8 cellular contexts compared by ENCODE assay signal in the genomic region with DNA sequence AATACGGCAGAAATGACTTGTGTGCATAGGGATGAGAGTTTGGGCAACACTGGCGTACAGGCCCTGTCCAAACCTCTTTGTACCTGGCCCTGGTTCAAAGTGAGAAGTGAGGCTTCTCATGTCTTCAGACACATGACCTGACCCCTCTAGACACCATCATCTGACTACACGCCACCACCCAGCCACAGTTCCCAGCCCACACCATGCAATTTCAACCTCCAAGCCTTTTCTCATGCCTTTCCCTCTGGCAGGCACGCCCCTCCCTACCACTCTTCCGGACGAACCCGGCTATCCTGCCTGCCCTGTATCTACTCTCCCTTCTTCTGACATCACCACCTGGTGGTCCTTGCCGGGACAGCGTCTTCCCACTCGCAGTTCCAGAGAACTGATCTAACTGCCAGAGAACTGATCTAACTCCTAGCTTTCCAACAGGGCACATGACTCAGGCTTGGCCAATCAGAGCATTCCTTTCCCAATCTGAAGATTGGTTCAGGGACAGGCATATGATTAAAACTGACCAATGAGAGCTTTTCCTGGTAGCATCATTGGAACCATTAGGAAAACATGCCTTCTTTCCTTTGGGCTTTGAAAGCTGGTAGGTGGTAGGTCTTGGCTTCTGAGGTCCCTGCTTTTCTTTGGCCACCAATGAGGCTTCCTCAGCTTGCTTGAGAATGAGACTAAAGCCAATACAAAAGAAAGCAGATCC. TPM values are rescaled to one million over a fixed set of nuclear protein-coding genes. Genes with fewer than 3 reads are reported as not detected.
A peak's percentile ranks its signal among the peaks of the same experiment; 100 is the strongest.
DNase-seq lines count a peak whose midpoint lies in the region; ATAC-seq and TF ChIP-seq lines count a peak whose summit lies in the region.

No MANE protein-coding gene starts in this region.

- H3K36me3 Mint-ChIP-seq in neural crest cell (ENCODE audit: low read depth) = no peaks in the 10 kb centered on the region

- no peak overlapping the region for H3K4me3 Mint-ChIP-seq in neural crest cell

- H3K27me3 Mint-ChIP-seq in neural crest cell (ENCODE audit: low read depth) = no peaks in the 10 kb centered on the region

- no peaks in the 10 kb centered on the region for H3K4me1 Mint-ChIP-seq in neural crest cell

- TF ChIP-seq CTCF in neural crest cell (conservative IDR thresholded peaks at IDR 0.05) = peak; percentile 68

- H3K27ac Mint-ChIP-seq in neural crest cell (ENCODE audit: unreplicated experiment) = no peak overlapping the region

- ATAC-seq in GM18502 (IDR thresholded peaks at IDR 0.05; ENCODE audit: poor library complexity, unreplicated experiment) = peak; percentile 47
- peak; percentile 45 for ATAC-seq in HG03097 (IDR thresholded peaks at IDR 0.05; ENCODE audit: low FRiP score, unreplicated experiment)

- peaks cover under 1% of the 10 kb centered on the region for H3K9me3 Mint-ChIP-seq in neural crest cell

- DNase-seq in AG20443 (ENCODE audit: low spot score) (peak; percentile 82), NCI-H748 (lab: John Stamatoyannopoulos, UW; ENCODE audit: unreplicated experiment) (peak; percentile 62), activated T-cell treated with anti-CD3 and anti-CD28 coated beads for 1 hour (ENCODE audit: low read depth) (peak; percentile 31), fibroblast of the conjunctiva (ENCODE audit: low read depth) (peak; percentile 53), neural crest cell (ENCODE audit: low read depth, low spot score) (peak; percentile 68), NCI-H187 (lab: John Stamatoyannopoulos, UW) (no peak)

RNA-seq across cellular contexts. Expression of gene IL21R, which starts 27.0 kb away (rescaled TPM):
- 0.55 and 0.79 TPM in 2 replicates for total RNA-seq in neural crest cell

Comparison
In these comparisons a context has a peak if more than half of its experiments do, and no peak if none do; other contexts are left out.
1. DNase-seq: peak in AG20443 (single experiment), NCI-H748 (single experiment), activated T-cell treated with anti-CD3 and anti-CD28 coated beads for 1 hour (single experiment), fibroblast of the conjunctiva (single experiment) and neural crest cell (single experiment); none in NCI-H187 (0 of 2).